22 cellular contexts compared by ENCODE assay signal in genomic region chr2:228367356-228367755, GRCh38.
"Had no signal": no experiment of that assay in that cellular context is flagged by ENCODE, and none has a peak within 500 bp of the region (broad histone marks: within the 10 kb centered on the region; RNA-seq: fewer than 3 reads in every experiment).

No MANE protein-coding gene starts in this region.

- ATAC-seq: activated naive CD8-positive, alpha-beta T cell treated with anti-CD3 and anti-CD28 coated beads, Interleukin-2, amount 50 U/mL, for 24 hours; esophagus mucosa; gastrocnemius medialis; upper lobe of right lung had no signal

- H3K36me3 ChIP-seq: brain microvascular endothelial cell, gastrocnemius medialis, left ventricle myocardium inferior, upper lobe of right lung, WERI-Rb-1 had no signal

- H3K9me3 ChIP-seq: gastrocnemius medialis, left ventricle myocardium inferior, upper lobe of right lung had no signal

- H3K27me3 ChIP-seq: brain microvascular endothelial cell, gastrocnemius medialis, upper lobe of right lung had no signal

- H3K27ac ChIP-seq: brain microvascular endothelial cell, gastrocnemius medialis, left ventricle myocardium inferior, upper lobe of right lung, WERI-Rb-1 had no signal

- H3K4me3 ChIP-seq: gastrocnemius medialis, left ventricle myocardium inferior, upper lobe of right lung had no signal

- DNase-seq: activated CD4-positive, alpha-beta T cell treated with anti-CD3 and anti-CD28 coated beads for 1 hour; activated CD8-positive, alpha-beta memory T cell treated with anti-CD3 and anti-CD28 coated beads for 24 hours; activated CD8-positive, alpha-beta memory T cell treated with anti-CD3 and anti-CD28 coated beads, Interleukin-2, amount 50 U/mL, for 48 hours; activated effector memory CD4-positive, alpha-beta T cell treated with Interleukin-2 at 50 U/mL for 16 hours; activated naive CD4-positive, alpha-beta T cell treated with anti-CD3 and anti-CD28 coated beads, Interleukin-2, amount 10 ng/mL, durations not matched to agents 7 days and 5 days; activated naive CD8-positive, alpha-beta T cell treated with anti-CD3 and anti-CD28 coated beads, Interleukin-2, amount 50 U/mL, for 24 hours; activated T-cell treated with anti-CD3 and anti-CD28 coated beads, Interleukin-2, amount 50 U/mL, for 48 hours; anterior cingulate cortex; brain microvascular endothelial cell; cortex of kidney; effector CD8-positive, alpha-beta T cell; gastrocnemius medialis; head of caudate nucleus; left ventricle myocardium inferior; mammary epithelial cell; nephron progenitor cell; nucleus accumbens; stimulated activated CD8-positive, alpha-beta memory T cell treated with anti-CD3 and anti-CD28 coated beads, Interleukin-4, amount 100 ng/mL, for 48 hours; stimulated activated naive CD4-positive, alpha-beta T cell; upper lobe of right lung; WERI-Rb-1 had no signal

- H3K4me1 ChIP-seq: gastrocnemius medialis, left ventricle myocardium inferior, upper lobe of right lung had no signal
